ENCODE assay signal across 8 cellular contexts in the genomic region with DNA sequence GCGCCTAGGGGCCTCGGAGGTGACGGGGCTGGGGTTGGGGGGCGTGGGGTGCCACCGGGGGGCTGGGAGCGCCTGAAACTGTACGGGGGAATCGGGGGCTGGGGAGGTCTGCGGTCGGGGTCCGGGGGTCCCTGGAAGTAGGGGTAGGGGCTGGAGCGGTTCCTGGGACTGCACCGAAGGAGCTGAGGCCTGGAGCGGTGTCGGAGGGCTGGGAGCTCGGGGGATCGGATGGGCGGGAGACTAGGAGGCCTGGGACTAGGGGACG. TPM values are rescaled to one million over a fixed set of nuclear protein-coding genes. Genes with fewer than 3 reads are reported as not detected.
DNase-seq lines count a peak whose midpoint lies in the region; ATAC-seq lines count a peak whose summit lies in the region.

No MANE protein-coding gene starts in this region.

- peaks cover 26% of the 10 kb centered on the region for H3K36me3 ChIP-seq in iPS-18a (ENCODE audit: control insufficient read depth, low read depth, low read length)

- DNase-seq in DMS 273 (lab: John Stamatoyannopoulos, UW; ENCODE audit: unreplicated experiment): peak; percentile 43
- no peak for DNase-seq in DMS 273 treated with DMSO at 0.1 percent for 48 hours (lab: John Stamatoyannopoulos, UW)
- DNase-seq in activated T-helper 1 cell treated with anti-CD3 and anti-CD28 coated beads, Interleukin-12 subunit alpha, Interleukin-12 subunit beta, Interleukin-2, Interleukin-4 antibody, amounts not matched to agents 30 ng/mL and 10 ng/mL and 1 ng/mL, durations not matched to agents 14 hours and 24 hours and 36 hours (ENCODE audit: low spot score): no peak
- DNase-seq in stimulated activated naive CD8-positive, alpha-beta T cell treated with anti-CD3 and anti-CD28 coated beads, Interleukin-15, Interleukin-2, amounts not matched to agents 100 U/mL and 50 U/mL, for 24 hours: no peak
- DNase-seq in AG08396 (ENCODE audit: low spot score): no peak

- H3K27ac Mint-ChIP-seq in activated T-helper 1 cell treated with anti-CD3 and anti-CD28 coated beads, Interleukin-12 subunit alpha, Interleukin-12 subunit beta, Interleukin-2, Interleukin-4 antibody, amounts not matched to agents 30 ng/mL and 10 ng/mL and 1 ng/mL, durations not matched to agents 14 hours and 24 hours and 36 hours: peak overlapping the region; percentile 93

- peak; percentile 11 for ATAC-seq in stimulated activated naive CD8-positive, alpha-beta T cell treated with anti-CD3 and anti-CD28 coated beads, Interleukin-15, Interleukin-2, amounts not matched to agents 100 U/mL and 50 U/mL, for 24 hours
- ATAC-seq in GM21528 (IDR thresholded peaks at IDR 0.05; ENCODE audit: low FRiP score, unreplicated experiment): no peak
- no peak for ATAC-seq in GM21619 (IDR thresholded peaks at IDR 0.05; ENCODE audit: unreplicated experiment)

- H3K36me3 Mint-ChIP-seq in activated T-helper 1 cell treated with anti-CD3 and anti-CD28 coated beads, Interleukin-12 subunit alpha, Interleukin-12 subunit beta, Interleukin-2, Interleukin-4 antibody, amounts not matched to agents 30 ng/mL and 10 ng/mL and 1 ng/mL, durations not matched to agents 14 hours and 24 hours and 36 hours (ENCODE audit: low read depth): peaks cover 25% of the 10 kb centered on the region

- H3K9me3 Mint-ChIP-seq in activated T-helper 1 cell treated with anti-CD3 and anti-CD28 coated beads, Interleukin-12 subunit alpha, Interleukin-12 subunit beta, Interleukin-2, Interleukin-4 antibody, amounts not matched to agents 30 ng/mL and 10 ng/mL and 1 ng/mL, durations not matched to agents 14 hours and 24 hours and 36 hours: no peaks in the 10 kb centered on the region

- H3K4me1 ChIP-seq in iPS-18a (ENCODE audit: control insufficient read depth, low read depth, low read length): no peaks in the 10 kb centered on the region

- no peak overlapping the region for H3K27ac ChIP-seq in iPS-18a (ENCODE audit: low read length)

- peaks cover 10% of the 10 kb centered on the region for H3K4me1 Mint-ChIP-seq in activated T-helper 1 cell treated with anti-CD3 and anti-CD28 coated beads, Interleukin-12 subunit alpha, Interleukin-12 subunit beta, Interleukin-2, Interleukin-4 antibody, amounts not matched to agents 30 ng/mL and 10 ng/mL and 1 ng/mL, durations not matched to agents 14 hours and 24 hours and 36 hours (ENCODE audit: low read depth)

- H3K9me3 ChIP-seq in iPS-18a (ENCODE audit: control insufficient read depth, low read depth, low read length): no peaks in the 10 kb centered on the region

- H3K27me3 ChIP-seq in iPS-18a (ENCODE audit: control insufficient read depth, insufficient read depth, low read length): no peaks in the 10 kb centered on the region

- peak overlapping the region; percentile 69 for H3K9ac ChIP-seq in iPS-18a (ENCODE audit: low read length)

- no peaks in the 10 kb centered on the region for H3K27me3 Mint-ChIP-seq in activated T-helper 1 cell treated with anti-CD3 and anti-CD28 coated beads, Interleukin-12 subunit alpha, Interleukin-12 subunit beta, Interleukin-2, Interleukin-4 antibody, amounts not matched to agents 30 ng/mL and 10 ng/mL and 1 ng/mL, durations not matched to agents 14 hours and 24 hours and 36 hours (ENCODE audit: insufficient read depth)

- H3K4me3 Mint-ChIP-seq in activated T-helper 1 cell treated with anti-CD3 and anti-CD28 coated beads, Interleukin-12 subunit alpha, Interleukin-12 subunit beta, Interleukin-2, Interleukin-4 antibody, amounts not matched to agents 30 ng/mL and 10 ng/mL and 1 ng/mL, durations not matched to agents 14 hours and 24 hours and 36 hours: peak overlapping the region; percentile 95

- H3K4me3 ChIP-seq in iPS-18a (ENCODE audit: low read length): peak overlapping the region; percentile 81

- intact Hi-C loops in activated T-helper 1 cell treated with anti-CD3 and anti-CD28 coated beads, Interleukin-12 subunit alpha, Interleukin-12 subunit beta, Interleukin-2, Interleukin-4 antibody, amounts not matched to agents 30 ng/mL and 10 ng/mL and 1 ng/mL, durations not matched to agents 14 hours and 24 hours and 36 hours (cut with micrococcal nuclease): loop anchor here (1.0 to 5.0 kb wide), 8 partner anchors 10 to 1016 kb away; a partner anchor contains a TSS

RNA-seq across cellular contexts. Expression of a gene that starts 0.4 kb away (rescaled TPM):
- 63.9 and 66.1 TPM in 2 replicates for total RNA-seq in activated T-helper 1 cell treated with anti-CD3 and anti-CD28 coated beads, Interleukin-12 subunit alpha, Interleukin-12 subunit beta, Interleukin-2, Interleukin-4 antibody, amounts not matched to agents 30 ng/mL and 10 ng/mL and 1 ng/mL, durations not matched to agents 14 hours and 24 hours and 36 hours

RNA-seq across cellular contexts. Expression of a gene that starts 23.1 kb away (rescaled TPM):
- total RNA-seq in activated T-helper 1 cell treated with anti-CD3 and anti-CD28 coated beads, Interleukin-12 subunit alpha, Interleukin-12 subunit beta, Interleukin-2, Interleukin-4 antibody, amounts not matched to agents 30 ng/mL and 10 ng/mL and 1 ng/mL, durations not matched to agents 14 hours and 24 hours and 36 hours: not detected in 2 replicates

RNA-seq across cellular contexts. Expression of a gene that starts 54.8 kb away (rescaled TPM):
- total RNA-seq in activated T-helper 1 cell treated with anti-CD3 and anti-CD28 coated beads, Interleukin-12 subunit alpha, Interleukin-12 subunit beta, Interleukin-2, Interleukin-4 antibody, amounts not matched to agents 30 ng/mL and 10 ng/mL and 1 ng/mL, durations not matched to agents 14 hours and 24 hours and 36 hours: 20.4 and 21.8 TPM in 2 replicates
